Comparison of ENCODE assay signal across 20 cellular contexts in genomic region chr16:80034948-80035700, GRCh38.
"Had no signal": no experiment of that assay in that cellular context is flagged by ENCODE, and none has a peak within 500 bp of the region (broad histone marks: within the 10 kb centered on the region; RNA-seq: fewer than 3 reads in every experiment).

No MANE protein-coding gene starts in this region.

- DNase-seq: activated CD4-positive, alpha-beta memory T cell treated with anti-CD3 and anti-CD28 coated beads, Interleukin-2, amount 10 ng/mL, durations not matched to agents 7 days and 5 days; activated CD4-positive, alpha-beta T cell treated with anti-CD3 and anti-CD28 coated beads for 48 hours; activated CD4-positive, CD25-positive, alpha-beta regulatory T cell; activated CD8-positive, alpha-beta memory T cell treated with anti-CD3 and anti-CD28 coated beads, Interleukin-2, amount 10 ng/mL, durations not matched to agents 7 days and 5 days; activated naive CD4-positive, alpha-beta T cell; activated naive CD8-positive, alpha-beta T cell treated with anti-CD3 and anti-CD28 coated beads for 36 hours; amniotic stem cell; dermis blood vessel endothelial cell; effector memory CD4-positive, alpha-beta T cell; immature natural killer cell; left cardiac atrium; pancreas; stimulated activated naive B cell treated with anti-CD40 and anti-IgM and Interleukin-4, amounts not matched to agents 10 μg/mL and 1 μg/mL and 100 μg/mL, for 72 hours; T1000 had no signal

- H3K27ac ChIP-seq: esophagus muscularis mucosa, neutrophil, pancreas had no signal

- H3K4me1 ChIP-seq: esophagus muscularis mucosa, pancreas had no signal

- H3K9me3 ChIP-seq: neutrophil, pancreas had no signal

- H3K27me3 ChIP-seq: esophagus muscularis mucosa, neutrophil, pancreas had no signal

- H3K4me2 ChIP-seq: smooth muscle cell had no signal

- H3K36me3 ChIP-seq: esophagus muscularis mucosa, neutrophil, pancreas had no signal

- ATAC-seq: activated CD8-positive, alpha-beta memory T cell treated with anti-CD3 and anti-CD28 coated beads, Interleukin-2, amount 10 ng/mL, durations not matched to agents 7 days and 5 days; left cardiac atrium; natural killer cell treated with Interleukin-12 subunit alpha and Interleukin-12 subunit beta and Interleukin-15 and Interleukin-18, amount 100 ng/mL, for 72 hours; pancreas; sciatic nerve; stimulated activated naive B cell treated with anti-CD40 and anti-IgM and Interleukin-4, amounts not matched to agents 10 μg/mL and 1 μg/mL and 100 μg/mL, for 72 hours had no signal

- H3K4me3 ChIP-seq: esophagus muscularis mucosa, pancreas, smooth muscle cell had no signal

- FAIRE-seq: endothelial cell of umbilical vein, pancreas had no signal
